Comparison of ENCODE assay signal across 1 cellular context in the genomic region with DNA sequence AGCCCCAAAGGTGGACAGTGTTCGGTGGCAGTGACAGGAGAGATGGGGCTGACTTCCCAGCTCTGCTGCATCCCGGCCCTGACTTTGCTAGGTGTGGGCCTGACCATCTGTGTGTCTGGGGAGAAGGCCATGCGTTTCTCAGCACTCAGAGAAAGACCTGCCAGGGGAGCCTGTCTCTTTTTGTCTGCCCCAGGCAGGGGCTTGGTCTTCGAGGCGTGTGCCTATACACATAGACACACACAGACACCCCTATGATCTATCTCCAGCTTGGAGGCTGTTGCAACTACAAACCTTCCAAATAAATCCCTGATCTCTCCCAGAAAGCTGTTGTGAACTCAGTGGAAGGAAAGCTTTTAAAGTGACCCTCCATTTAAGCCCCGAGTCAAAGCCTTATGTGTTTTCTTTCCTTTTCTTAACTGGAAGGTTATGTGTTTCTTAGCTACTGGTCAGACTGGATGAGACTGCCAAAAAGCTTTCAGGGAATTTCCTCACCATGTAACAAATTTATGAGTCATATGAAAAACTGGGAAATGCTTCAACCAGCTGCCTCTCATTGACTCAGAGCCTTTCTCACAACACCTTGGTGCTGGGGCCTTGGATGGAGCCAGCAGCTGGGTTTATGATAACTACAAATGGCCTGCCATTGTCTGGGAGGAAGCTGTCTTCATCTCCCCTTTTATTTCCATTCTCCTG.
TF ChIP-seq lines count a peak whose summit lies in the region.

No MANE protein-coding gene starts in this region.

TF ChIP-seq in K562, 482 proteins besides CTCF, POLR2A, EP300 and RAD21 (continued from another document):
- TF ChIP-seq, protein P1, sequence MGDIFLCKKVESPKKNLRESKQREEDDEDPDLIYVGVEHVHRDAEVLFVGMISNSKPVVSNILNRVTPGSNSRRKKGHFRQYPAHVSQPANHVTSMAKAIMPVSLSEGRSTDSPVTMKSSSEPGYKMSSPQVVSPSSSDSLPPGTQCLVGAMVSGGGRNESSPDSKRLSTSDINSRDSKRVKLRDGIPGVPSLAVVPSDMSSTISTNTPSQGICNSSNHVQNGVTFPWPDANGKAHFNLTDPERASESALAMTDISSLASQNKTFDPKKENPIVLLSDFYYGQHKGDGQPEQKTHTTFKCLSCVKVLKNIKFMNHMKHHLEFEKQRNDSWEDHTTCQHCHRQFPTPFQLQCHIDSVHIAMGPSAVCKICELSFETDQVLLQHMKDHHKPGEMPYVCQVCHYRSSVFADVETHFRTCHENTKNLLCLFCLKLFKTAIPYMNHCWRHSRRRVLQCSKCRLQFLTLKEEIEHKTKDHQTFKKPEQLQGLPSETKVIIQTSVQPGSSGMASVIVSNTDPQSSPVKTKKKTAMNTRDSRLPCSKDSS (IDR thresholded peaks at IDR 0.05; ENCODE audit: low read depth, partially characterized antibody) = no peak
